In the genomic region with DNA sequence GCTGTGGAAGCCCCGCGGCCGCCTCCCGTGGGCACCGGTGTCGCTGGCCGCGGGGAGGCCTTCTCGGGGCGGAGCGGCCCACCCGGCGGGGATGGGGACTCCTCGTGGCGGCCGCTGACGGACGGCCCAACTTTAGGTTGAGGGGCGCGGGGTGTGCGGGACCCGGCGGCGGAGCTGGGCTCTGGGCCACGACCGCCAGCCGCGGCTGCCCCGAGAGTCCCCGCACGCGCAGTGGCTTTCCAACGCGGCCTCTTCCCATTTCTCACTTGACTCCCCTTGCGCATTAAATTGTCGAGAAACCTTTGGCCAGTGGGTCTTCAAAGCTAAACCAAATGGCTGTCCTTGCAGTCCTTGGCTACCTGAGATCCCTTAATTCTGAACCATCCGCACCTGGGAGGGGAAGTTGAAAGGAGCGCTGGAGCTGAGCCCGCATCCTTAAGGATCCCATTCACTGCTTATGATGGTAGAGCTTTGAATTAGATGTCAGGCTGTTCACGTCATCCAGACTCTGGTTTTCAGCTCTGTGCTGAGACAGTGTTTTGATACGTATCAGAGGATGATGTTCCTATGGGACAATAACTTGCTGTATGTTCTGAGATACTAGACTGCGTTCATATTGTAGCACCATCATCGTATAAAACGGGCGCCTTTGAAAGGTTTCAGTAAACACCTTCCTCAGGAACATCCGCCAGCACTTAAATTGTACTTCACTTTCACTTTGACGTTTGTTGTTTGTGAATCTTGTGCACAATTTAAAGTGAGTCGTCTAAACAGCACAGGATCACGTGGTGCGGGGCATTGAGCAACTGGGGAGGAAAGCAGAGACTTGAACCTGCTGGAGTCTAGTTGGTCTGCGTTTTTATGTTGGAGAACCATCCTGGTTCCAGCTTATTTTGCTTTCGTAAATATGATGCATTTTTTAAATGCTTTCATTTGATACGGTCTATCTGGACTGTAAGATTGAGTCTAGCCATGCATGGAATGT, we compare ENCODE assay signal across 2 cellular contexts.
A peak's percentile ranks its signal among the peaks of the same experiment; 100 is the strongest.
TF ChIP-seq lines count a peak whose summit lies in the region.

No MANE protein-coding gene starts in this region.

TF ChIP-seq in GM23338, 12 proteins besides CTCF, POLR2A, EP300 and RAD21:
- peak; percentile 65 for TF ChIP-seq EZH2phosphoT487 (IDR thresholded peaks at IDR 0.05; ENCODE audit: unreplicated experiment)
- TF ChIP-seq JUNB (IDR thresholded peaks at IDR 0.05; ENCODE audit: unreplicated experiment) = no peak
- TF ChIP-seq, protein P1, sequence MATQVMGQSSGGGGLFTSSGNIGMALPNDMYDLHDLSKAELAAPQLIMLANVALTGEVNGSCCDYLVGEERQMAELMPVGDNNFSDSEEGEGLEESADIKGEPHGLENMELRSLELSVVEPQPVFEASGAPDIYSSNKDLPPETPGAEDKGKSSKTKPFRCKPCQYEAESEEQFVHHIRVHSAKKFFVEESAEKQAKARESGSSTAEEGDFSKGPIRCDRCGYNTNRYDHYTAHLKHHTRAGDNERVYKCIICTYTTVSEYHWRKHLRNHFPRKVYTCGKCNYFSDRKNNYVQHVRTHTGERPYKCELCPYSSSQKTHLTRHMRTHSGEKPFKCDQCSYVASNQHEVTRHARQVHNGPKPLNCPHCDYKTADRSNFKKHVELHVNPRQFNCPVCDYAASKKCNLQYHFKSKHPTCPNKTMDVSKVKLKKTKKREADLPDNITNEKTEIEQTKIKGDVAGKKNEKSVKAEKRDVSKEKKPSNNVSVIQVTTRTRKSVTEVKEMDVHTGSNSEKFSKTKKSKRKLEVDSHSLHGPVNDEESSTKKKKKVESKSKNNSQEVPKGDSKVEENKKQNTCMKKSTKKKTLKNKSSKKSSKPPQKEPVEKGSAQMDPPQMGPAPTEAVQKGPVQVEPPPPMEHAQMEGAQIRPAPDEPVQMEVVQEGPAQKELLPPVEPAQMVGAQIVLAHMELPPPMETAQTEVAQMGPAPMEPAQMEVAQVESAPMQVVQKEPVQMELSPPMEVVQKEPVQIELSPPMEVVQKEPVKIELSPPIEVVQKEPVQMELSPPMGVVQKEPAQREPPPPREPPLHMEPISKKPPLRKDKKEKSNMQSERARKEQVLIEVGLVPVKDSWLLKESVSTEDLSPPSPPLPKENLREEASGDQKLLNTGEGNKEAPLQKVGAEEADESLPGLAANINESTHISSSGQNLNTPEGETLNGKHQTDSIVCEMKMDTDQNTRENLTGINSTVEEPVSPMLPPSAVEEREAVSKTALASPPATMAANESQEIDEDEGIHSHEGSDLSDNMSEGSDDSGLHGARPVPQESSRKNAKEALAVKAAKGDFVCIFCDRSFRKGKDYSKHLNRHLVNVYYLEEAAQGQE (IDR thresholded peaks at IDR 0.05; ENCODE audit: unreplicated experiment) = no peak
- no peak for TF ChIP-seq ZNF331 (CRISPR knock-in tag; IDR thresholded peaks at IDR 0.05; ENCODE audit: low read depth)
- TF ChIP-seq POLR2AphosphoS5 (IDR thresholded peaks at IDR 0.05; ENCODE audit: low read depth) = no peak
- TF ChIP-seq EZH2 (IDR thresholded peaks at IDR 0.05; ENCODE audit: low read depth, unreplicated experiment) = peak; percentile 86
- no peak for TF ChIP-seq STAT1 (IDR thresholded peaks at IDR 0.05; ENCODE audit: unreplicated experiment)
- no peak for TF ChIP-seq ZNF114 (CRISPR knock-in tag; IDR thresholded peaks at IDR 0.05)
- TF ChIP-seq, protein P2, sequence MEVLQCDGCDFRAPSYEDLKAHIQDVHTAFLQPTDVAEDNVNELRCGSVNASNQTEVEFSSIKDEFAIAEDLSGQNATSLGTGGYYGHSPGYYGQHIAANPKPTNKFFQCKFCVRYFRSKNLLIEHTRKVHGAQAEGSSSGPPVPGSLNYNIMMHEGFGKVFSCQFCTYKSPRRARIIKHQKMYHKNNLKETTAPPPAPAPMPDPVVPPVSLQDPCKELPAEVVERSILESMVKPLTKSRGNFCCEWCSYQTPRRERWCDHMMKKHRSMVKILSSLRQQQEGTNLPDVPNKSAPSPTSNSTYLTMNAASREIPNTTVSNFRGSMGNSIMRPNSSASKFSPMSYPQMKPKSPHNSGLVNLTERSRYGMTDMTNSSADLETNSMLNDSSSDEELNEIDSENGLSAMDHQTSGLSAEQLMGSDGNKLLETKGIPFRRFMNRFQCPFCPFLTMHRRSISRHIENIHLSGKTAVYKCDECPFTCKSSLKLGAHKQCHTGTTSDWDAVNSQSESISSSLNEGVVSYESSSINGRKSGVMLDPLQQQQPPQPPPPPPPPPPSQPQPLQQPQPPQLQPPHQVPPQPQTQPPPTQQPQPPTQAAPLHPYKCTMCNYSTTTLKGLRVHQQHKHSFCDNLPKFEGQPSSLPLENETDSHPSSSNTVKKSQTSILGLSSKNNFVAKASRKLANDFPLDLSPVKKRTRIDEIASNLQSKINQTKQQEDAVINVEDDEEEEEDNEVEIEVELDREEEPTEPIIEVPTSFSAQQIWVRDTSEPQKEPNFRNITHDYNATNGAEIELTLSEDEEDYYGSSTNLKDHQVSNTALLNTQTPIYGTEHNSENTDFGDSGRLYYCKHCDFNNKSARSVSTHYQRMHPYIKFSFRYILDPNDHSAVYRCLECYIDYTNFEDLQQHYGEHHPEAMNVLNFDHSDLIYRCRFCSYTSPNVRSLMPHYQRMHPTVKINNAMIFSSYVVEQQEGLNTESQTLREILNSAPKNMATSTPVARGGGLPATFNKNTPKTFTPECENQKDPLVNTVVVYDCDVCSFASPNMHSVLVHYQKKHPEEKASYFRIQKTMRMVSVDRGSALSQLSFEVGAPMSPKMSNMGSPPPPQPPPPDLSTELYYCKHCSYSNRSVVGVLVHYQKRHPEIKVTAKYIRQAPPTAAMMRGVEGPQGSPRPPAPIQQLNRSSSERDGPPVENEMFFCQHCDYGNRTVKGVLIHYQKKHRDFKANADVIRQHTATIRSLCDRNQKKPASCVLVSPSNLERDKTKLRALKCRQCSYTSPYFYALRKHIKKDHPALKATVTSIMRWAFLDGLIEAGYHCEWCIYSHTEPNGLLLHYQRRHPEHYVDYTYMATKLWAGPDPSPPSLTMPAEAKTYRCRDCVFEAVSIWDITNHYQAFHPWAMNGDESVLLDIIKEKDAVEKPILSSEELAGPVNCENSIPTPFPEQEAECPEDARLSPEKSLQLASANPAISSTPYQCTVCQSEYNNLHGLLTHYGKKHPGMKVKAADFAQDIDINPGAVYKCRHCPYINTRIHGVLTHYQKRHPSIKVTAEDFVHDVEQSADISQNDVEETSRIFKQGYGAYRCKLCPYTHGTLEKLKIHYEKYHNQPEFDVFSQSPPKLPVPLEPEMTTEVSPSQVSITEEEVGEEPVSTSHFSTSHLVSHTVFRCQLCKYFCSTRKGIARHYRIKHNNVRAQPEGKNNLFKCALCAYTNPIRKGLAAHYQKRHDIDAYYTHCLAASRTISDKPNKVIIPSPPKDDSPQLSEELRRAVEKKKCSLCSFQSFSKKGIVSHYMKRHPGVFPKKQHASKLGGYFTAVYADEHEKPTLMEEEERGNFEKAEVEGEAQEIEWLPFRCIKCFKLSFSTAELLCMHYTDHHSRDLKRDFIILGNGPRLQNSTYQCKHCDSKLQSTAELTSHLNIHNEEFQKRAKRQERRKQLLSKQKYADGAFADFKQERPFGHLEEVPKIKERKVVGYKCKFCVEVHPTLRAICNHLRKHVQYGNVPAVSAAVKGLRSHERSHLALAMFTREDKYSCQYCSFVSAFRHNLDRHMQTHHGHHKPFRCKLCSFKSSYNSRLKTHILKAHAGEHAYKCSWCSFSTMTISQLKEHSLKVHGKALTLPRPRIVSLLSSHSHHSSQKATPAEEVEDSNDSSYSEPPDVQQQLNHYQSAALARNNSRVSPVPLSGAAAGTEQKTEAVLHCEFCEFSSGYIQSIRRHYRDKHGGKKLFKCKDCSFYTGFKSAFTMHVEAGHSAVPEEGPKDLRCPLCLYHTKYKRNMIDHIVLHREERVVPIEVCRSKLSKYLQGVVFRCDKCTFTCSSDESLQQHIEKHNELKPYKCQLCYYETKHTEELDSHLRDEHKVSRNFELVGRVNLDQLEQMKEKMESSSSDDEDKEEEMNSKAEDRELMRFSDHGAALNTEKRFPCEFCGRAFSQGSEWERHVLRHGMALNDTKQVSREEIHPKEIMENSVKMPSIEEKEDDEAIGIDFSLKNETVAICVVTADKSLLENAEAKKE (CRISPR knock-in tag; IDR thresholded peaks at IDR 0.05) = no peak

TF ChIP-seq in H1, 55 proteins besides CTCF, POLR2A, EP300 and RAD21:
- TF ChIP-seq TBP (IDR thresholded peaks at IDR 0.05; ENCODE audit: low read depth, low read length) = no peak
- no peak for TF ChIP-seq CBX5 (IDR thresholded peaks at IDR 0.05; ENCODE audit: low read depth, low read length)
- TF ChIP-seq, protein P3, sequence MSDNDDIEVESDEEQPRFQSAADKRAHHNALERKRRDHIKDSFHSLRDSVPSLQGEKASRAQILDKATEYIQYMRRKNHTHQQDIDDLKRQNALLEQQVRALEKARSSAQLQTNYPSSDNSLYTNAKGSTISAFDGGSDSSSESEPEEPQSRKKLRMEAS (IDR thresholded peaks at IDR 0.05) = 0 out of 2 replicates have a peak, but pooled peaks have one; percentile 21
- TF ChIP-seq, protein P4, sequence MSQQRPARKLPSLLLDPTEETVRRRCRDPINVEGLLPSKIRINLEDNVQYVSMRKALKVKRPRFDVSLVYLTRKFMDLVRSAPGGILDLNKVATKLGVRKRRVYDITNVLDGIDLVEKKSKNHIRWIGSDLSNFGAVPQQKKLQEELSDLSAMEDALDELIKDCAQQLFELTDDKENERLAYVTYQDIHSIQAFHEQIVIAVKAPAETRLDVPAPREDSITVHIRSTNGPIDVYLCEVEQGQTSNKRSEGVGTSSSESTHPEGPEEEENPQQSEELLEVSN (IDR thresholded peaks at IDR 0.05) = peak; percentile 29; the same call in 1 of the 2 replicates
- TF ChIP-seq SUZ12 (IDR thresholded peaks at IDR 0.05; ENCODE audit: low read length) = peak; percentile 78
- 0 out of 2 replicates have a peak, but pooled peaks have one; percentile 17 for TF ChIP-seq RBBP5 (IDR thresholded peaks at IDR 0.05; ENCODE audit: borderline replicate concordance, low read depth, low read length)
- TF ChIP-seq KDM4A (IDR thresholded peaks at IDR 0.05; ENCODE audit: low read depth, low read length, severe bottlenecking) = peak; percentile 75
- TF ChIP-seq ZNF274 (IDR thresholded peaks at IDR 0.05; ENCODE audit: borderline replicate concordance, extremely low read depth, low read length) = no peak
- TF ChIP-seq HDAC2 (IDR thresholded peaks at IDR 0.05; ENCODE audit: borderline replicate concordance in 1 of 2, low read depth in 2 of 2, low read length in 2 of 2) = no peak
- no peak for TF ChIP-seq RXRA (IDR thresholded peaks at IDR 0.05; ENCODE audit: insufficient read depth, low read depth, low read length)
- peak; percentile 82 for TF ChIP-seq EZH2 (IDR thresholded peaks at IDR 0.05; ENCODE audit: low read depth, low read length, severe bottlenecking)
